Comparison of ENCODE assay signal across 22 cellular contexts in genomic region chr18:2050016-2050415, GRCh38.
DNase-seq lines count a peak whose midpoint lies in the region; ATAC-seq, FAIRE-seq and TF ChIP-seq lines count a peak whose summit lies in the region.
"Had no signal": no experiment of that assay in that cellular context is flagged by ENCODE, and none has a peak within 500 bp of the region (broad histone marks: within the 10 kb centered on the region; RNA-seq: fewer than 3 reads in every experiment).

No MANE protein-coding gene starts in this region.

- no peaks in the 10 kb centered on the region for H3K27me3 ChIP-seq in H7 (ENCODE audit: control insufficient read depth, insufficient read depth, low read length)
- H3K27me3 ChIP-seq in CD8-positive, alpha-beta T cell (ENCODE audit: insufficient read depth, low read length) = no peaks in the 10 kb centered on the region
- H3K27me3 ChIP-seq: BE2C, hepatocyte, upper lobe of right lung had no signal

- FAIRE-seq in RCC 7860 (lab: Jason Lieb, UNC) = peak; percentile 74

- H3K4me3 ChIP-seq in fibroblast of the aortic adventitia (ENCODE audit: low read depth, low read length) = no peak overlapping the region
- H3K4me3 ChIP-seq in H7 (ENCODE audit: insufficient read depth, low read depth, low read length) = no peak overlapping the region
- no peak overlapping the region for H3K4me3 ChIP-seq in CD8-positive, alpha-beta T cell (ENCODE audit: low read depth, low read length)
- H3K4me3 ChIP-seq: hepatocyte, SK-N-MC, upper lobe of right lung had no signal

- H3K27ac Mint-ChIP-seq in CD8-positive, alpha-beta T cell = no peak overlapping the region
- H3K27ac Mint-ChIP-seq: activated naive CD4-positive, alpha-beta T cell treated with anti-CD3 and anti-CD28 coated beads, Interleukin-2, amount 50 U/mL, for 72 hours; natural killer cell had no signal

- H3K4me3 Mint-ChIP-seq in CD8-positive, alpha-beta T cell = no peak overlapping the region
- H3K4me3 Mint-ChIP-seq: natural killer cell had no signal

- no peak overlapping the region for H3K27ac ChIP-seq in CD8-positive, alpha-beta T cell (ENCODE audit: low read depth, low read length)
- H3K27ac ChIP-seq: hepatocyte, SK-N-MC, upper lobe of right lung had no signal

- H3K9me3 ChIP-seq in CD8-positive, alpha-beta T cell (ENCODE audit: low read length) = no peaks in the 10 kb centered on the region
- H3K9me3 ChIP-seq: BE2C, upper lobe of right lung had no signal

- no peaks in the 10 kb centered on the region for H3K36me3 ChIP-seq in H7 (replicated peaks; ENCODE audit: control insufficient read depth, insufficient read depth, low read length)
- no peaks in the 10 kb centered on the region for H3K36me3 ChIP-seq in CD8-positive, alpha-beta T cell (ENCODE audit: insufficient read depth, low read length)
- H3K36me3 ChIP-seq: BE2C, upper lobe of right lung had no signal

- intact Hi-C loops in CD8-positive, alpha-beta T cell (cut with DNase I, micrococcal nuclease) = no loop called here

- H3K36me3 Mint-ChIP-seq in CD8-positive, alpha-beta T cell = no peaks in the 10 kb centered on the region
- H3K36me3 Mint-ChIP-seq: activated naive CD4-positive, alpha-beta T cell treated with anti-CD3 and anti-CD28 coated beads, Interleukin-2, amount 50 U/mL, for 72 hours; natural killer cell had no signal

- H3K4me1 ChIP-seq in CD8-positive, alpha-beta T cell (ENCODE audit: insufficient read depth, low read length) = no peaks in the 10 kb centered on the region
- H3K4me1 ChIP-seq: BE2C, upper lobe of right lung had no signal

- POLR2A ChIA-PET in CD8-positive, alpha-beta T cell (lab: Charles Lee) = no interaction called here

- no peak for TF ChIP-seq CTCF in fibroblast of the aortic adventitia (IDR thresholded peaks at IDR 0.05; ENCODE audit: insufficient read depth, low read length)
- no peak for TF ChIP-seq CTCF in CD8-positive, alpha-beta T cell (IDR thresholded peaks at IDR 0.05)

- peaks cover 6% of the 10 kb centered on the region for H3K9me3 Mint-ChIP-seq in CD8-positive, alpha-beta T cell
- H3K9me3 Mint-ChIP-seq: natural killer cell had no signal

- CTCF ChIA-PET in CD8-positive, alpha-beta T cell (lab: Charles Lee) = interaction anchor here (1.4 kb wide), 1 partner anchor 10 kb away, joined by 4 read pairs; no protein-coding TSS in a partner anchor

- DNase-seq in AML-193 (lab: John Stamatoyannopoulos, UW) (peak; percentile 78 to 81), RCC 7860 (ENCODE audit: low spot score) (peak; percentile 65), fibroblast of the aortic adventitia (ENCODE audit: low read depth) (peak; percentile 6), H7 (no peak), LoVo (ENCODE audit: low spot score) (no peak)
- DNase-seq in CD8-positive, alpha-beta T cell = no peak
- DNase-seq: activated CD4-positive, CD25-positive, alpha-beta regulatory T cell; BE2C; EL; IMR-90; natural killer cell; NCI-H1694 treated with DMSO at 0.1 percent for 48 hours; NCI-H526 treated with DMSO at 0.1 percent for 48 hours; retina; stimulated activated CD4-positive, alpha-beta T cell treated with anti-CD3 and anti-CD28 coated beads, Interleukin-4, amount 100 ng/mL, for 24 hours; upper lobe of right lung had no signal

- H3K27me3 Mint-ChIP-seq in CD8-positive, alpha-beta T cell (ENCODE audit: low read depth) = peaks cover 2% of the 10 kb centered on the region

- ATAC-seq in HG02938 (IDR thresholded peaks at IDR 0.05; ENCODE audit: unreplicated experiment) = peak; percentile 47
- no peak for ATAC-seq in GM21576 (IDR thresholded peaks at IDR 0.05; ENCODE audit: unreplicated experiment)
- no peak for ATAC-seq in CD8-positive, alpha-beta T cell
- ATAC-seq: left lobe of liver had no signal

- H3K4me1 Mint-ChIP-seq in CD8-positive, alpha-beta T cell (ENCODE audit: low read depth) = peaks cover 3% of the 10 kb centered on the region

Comparison
In these comparisons a context has a peak if more than half of its experiments do, and no peak if none do; other contexts are left out.
1. DNase-seq: peak in AML-193 (2 of 2), RCC 7860 (single experiment) and fibroblast of the aortic adventitia (single experiment); none in H7 (single experiment), CD8-positive, alpha-beta T cell (0 of 7) and LoVo (single experiment).